In genomic region chr19:15321739-15322138, GRCh38 we compare ENCODE assay signal across 1 cellular context.
TF ChIP-seq lines count a peak whose summit lies in the region.

No MANE protein-coding gene starts in this region.

TF ChIP-seq in HEK293, 187 proteins besides CTCF, POLR2A, EP300 and RAD21 (continued from another document):
- TF ChIP-seq ZNF76 (tag by site-specific recombination; IDR thresholded peaks at IDR 0.05; ENCODE audit: borderline replicate concordance, low read depth) (no peak), WT1 (tag by site-specific recombination; IDR thresholded peaks at IDR 0.05) (no peak), ZBTB20 (tag by site-specific recombination; IDR thresholded peaks at IDR 0.05) (0 out of 2 replicates have a peak, but pooled peaks have one; percentile 11), PRDM1 (tag by site-specific recombination; IDR thresholded peaks at IDR 0.05) (peak; percentile 34), GLIS1 (tag by site-specific recombination; IDR thresholded peaks at IDR 0.05) (peak; percentile 50; the same call in 1 of the 2 replicates), KLF8 (tag by site-specific recombination; IDR thresholded peaks at IDR 0.05) (no peak), SCRT2 (tag by site-specific recombination; IDR thresholded peaks at IDR 0.05) (peak; percentile 59), IKZF3 (tag by site-specific recombination; IDR thresholded peaks at IDR 0.05) (no peak), ZNF266 (tag by site-specific recombination; IDR thresholded peaks at IDR 0.05; ENCODE audit: low read depth) (no peak), ZNF391 (tag by site-specific recombination; IDR thresholded peaks at IDR 0.05; ENCODE audit: borderline replicate concordance, low read depth) (no peak), ZNF302 (tag by site-specific recombination; IDR thresholded peaks at IDR 0.05; ENCODE audit: low read depth) (no peak), ZNF404 (tag by site-specific recombination; IDR thresholded peaks at IDR 0.05) (no peak), ZNF394 (tag by site-specific recombination; IDR thresholded peaks at IDR 0.05; ENCODE audit: borderline replicate concordance) (no peak), ZNF274 (IDR thresholded peaks at IDR 0.05; ENCODE audit: low read length) (no peak), ZNF274 (tag by site-specific recombination; IDR thresholded peaks at IDR 0.05; ENCODE audit: borderline replicate concordance) (no peak)
- TF ChIP-seq, protein P1, sequence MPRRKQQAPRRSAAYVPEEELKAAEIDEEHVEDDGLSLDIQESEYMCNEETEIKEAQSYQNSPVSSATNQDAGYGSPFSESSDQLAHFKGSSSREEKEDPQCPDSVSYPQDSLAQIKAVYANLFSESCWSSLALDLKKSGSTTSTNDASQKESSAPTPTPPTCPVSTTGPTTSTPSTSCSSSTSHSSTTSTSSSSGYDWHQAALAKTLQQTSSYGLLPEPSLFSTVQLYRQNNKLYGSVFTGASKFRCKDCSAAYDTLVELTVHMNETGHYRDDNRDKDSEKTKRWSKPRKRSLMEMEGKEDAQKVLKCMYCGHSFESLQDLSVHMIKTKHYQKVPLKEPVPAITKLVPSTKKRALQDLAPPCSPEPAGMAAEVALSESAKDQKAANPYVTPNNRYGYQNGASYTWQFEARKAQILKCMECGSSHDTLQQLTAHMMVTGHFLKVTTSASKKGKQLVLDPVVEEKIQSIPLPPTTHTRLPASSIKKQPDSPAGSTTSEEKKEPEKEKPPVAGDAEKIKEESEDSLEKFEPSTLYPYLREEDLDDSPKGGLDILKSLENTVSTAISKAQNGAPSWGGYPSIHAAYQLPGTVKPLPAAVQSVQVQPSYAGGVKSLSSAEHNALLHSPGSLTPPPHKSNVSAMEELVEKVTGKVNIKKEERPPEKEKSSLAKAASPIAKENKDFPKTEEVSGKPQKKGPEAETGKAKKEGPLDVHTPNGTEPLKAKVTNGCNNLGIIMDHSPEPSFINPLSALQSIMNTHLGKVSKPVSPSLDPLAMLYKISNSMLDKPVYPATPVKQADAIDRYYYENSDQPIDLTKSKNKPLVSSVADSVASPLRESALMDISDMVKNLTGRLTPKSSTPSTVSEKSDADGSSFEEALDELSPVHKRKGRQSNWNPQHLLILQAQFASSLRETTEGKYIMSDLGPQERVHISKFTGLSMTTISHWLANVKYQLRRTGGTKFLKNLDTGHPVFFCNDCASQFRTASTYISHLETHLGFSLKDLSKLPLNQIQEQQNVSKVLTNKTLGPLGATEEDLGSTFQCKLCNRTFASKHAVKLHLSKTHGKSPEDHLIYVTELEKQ (tag by site-specific recombination; IDR thresholded peaks at IDR 0.05; ENCODE audit: borderline replicate concordance): no peak
- TF ChIP-seq, protein P2, sequence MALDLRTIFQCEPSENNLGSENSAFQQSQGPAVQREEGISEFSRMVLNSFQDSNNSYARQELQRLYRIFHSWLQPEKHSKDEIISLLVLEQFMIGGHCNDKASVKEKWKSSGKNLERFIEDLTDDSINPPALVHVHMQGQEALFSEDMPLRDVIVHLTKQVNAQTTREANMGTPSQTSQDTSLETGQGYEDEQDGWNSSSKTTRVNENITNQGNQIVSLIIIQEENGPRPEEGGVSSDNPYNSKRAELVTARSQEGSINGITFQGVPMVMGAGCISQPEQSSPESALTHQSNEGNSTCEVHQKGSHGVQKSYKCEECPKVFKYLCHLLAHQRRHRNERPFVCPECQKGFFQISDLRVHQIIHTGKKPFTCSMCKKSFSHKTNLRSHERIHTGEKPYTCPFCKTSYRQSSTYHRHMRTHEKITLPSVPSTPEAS (tag by site-specific recombination; IDR thresholded peaks at IDR 0.05): peak; percentile 10; the same call in 1 of the 2 replicates
